Comparison of ENCODE assay signal across 17 cellular contexts in the genomic region with DNA sequence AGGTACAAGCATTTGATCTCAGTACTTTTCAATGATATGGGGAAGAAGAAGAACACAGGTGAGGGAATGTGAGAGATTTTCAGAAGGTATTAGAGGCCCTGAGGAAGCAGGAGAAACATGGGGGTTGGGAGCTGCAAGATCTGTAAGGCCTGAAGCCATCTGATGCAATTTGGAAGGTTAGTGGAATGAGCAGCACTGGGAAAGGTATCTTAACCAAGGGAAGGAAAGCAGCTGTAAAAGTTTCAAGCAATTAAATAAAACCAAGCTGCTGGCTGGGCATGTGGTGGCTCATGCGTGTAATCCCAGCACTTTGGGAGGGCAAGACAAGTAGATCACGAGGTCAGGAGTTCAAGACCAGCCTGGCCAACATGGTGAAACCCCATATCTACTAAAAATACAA.
"Had no signal": no experiment of that assay in that cellular context is flagged by ENCODE, and none has a peak within 500 bp of the region (broad histone marks: within the 10 kb centered on the region; RNA-seq: fewer than 3 reads in every experiment).

No MANE protein-coding gene starts in this region.

- H3K27ac ChIP-seq: body of pancreas, neural progenitor cell, ovary, SK-N-MC, tibial nerve had no signal

- H3K4me1 ChIP-seq: body of pancreas, neural progenitor cell, tibial nerve had no signal

- H3K4me3 ChIP-seq: body of pancreas, lung, neural progenitor cell, ovary, SK-N-MC, tibial nerve had no signal

- H3K4me1 Mint-ChIP-seq: neural progenitor cell had no signal

- H3K36me3 ChIP-seq: neural progenitor cell, ovary, tibial nerve had no signal

- ATAC-seq: activated T-cell treated with anti-CD3 and anti-CD28 coated beads, Interleukin-2, amount 50 U/mL, for 4 hours; body of pancreas; esophagus mucosa; stimulated activated effector memory CD8-positive, alpha-beta T cell treated with anti-CD3 and anti-CD28 coated beads, Interleukin-12 subunit alpha, Interleukin-12 subunit beta, amount 100 ng/mL, for 72 hours had no signal

- H3K9me3 Mint-ChIP-seq: activated T-cell treated with anti-CD3 and anti-CD28 coated beads, Interleukin-2, amount 50 U/mL, for 4 hours had no signal

- H2AFZ ChIP-seq: neural progenitor cell had no signal

- H3K4me2 ChIP-seq: neural progenitor cell had no signal

- DNase-seq: activated CD4-positive, CD25-positive, alpha-beta regulatory T cell treated with anti-CD3 and anti-CD28 coated beads, Interleukin-2, amount 50 U/mL, for 72 hours; activated T-cell treated with anti-CD3 and anti-CD28 coated beads, Interleukin-2, amount 50 U/mL, for 4 hours; amniotic stem cell; body of pancreas; caudate nucleus; midbrain; ovary; Right ventricle myocardium superior; stimulated activated CD4-positive, alpha-beta T cell treated with anti-CD3 and anti-CD28 coated beads, Interleukin-2, amount 100 ng/mL, for 24 hours had no signal

- H3K27ac Mint-ChIP-seq: neural progenitor cell; stimulated activated effector memory CD8-positive, alpha-beta T cell treated with anti-CD3 and anti-CD28 coated beads, Interleukin-12 subunit alpha, Interleukin-12 subunit beta, amount 100 ng/mL, for 72 hours had no signal

- H3K9me3 ChIP-seq: body of pancreas, ovary, tibial nerve had no signal

- H3K27me3 ChIP-seq: body of pancreas, neural progenitor cell, ovary, tibial nerve had no signal

- H3K36me3 Mint-ChIP-seq: stimulated activated effector memory CD8-positive, alpha-beta T cell treated with anti-CD3 and anti-CD28 coated beads, Interleukin-12 subunit alpha, Interleukin-12 subunit beta, amount 100 ng/mL, for 72 hours had no signal

- FAIRE-seq: colon, islet of Langerhans had no signal

- H3K9ac ChIP-seq: neural progenitor cell had no signal

- H3K4me3 Mint-ChIP-seq: activated T-cell treated with anti-CD3 and anti-CD28 coated beads, Interleukin-2, amount 50 U/mL, for 4 hours; neural progenitor cell; stimulated activated effector memory CD8-positive, alpha-beta T cell treated with anti-CD3 and anti-CD28 coated beads, Interleukin-12 subunit alpha, Interleukin-12 subunit beta, amount 100 ng/mL, for 72 hours had no signal
